In the genomic region with DNA sequence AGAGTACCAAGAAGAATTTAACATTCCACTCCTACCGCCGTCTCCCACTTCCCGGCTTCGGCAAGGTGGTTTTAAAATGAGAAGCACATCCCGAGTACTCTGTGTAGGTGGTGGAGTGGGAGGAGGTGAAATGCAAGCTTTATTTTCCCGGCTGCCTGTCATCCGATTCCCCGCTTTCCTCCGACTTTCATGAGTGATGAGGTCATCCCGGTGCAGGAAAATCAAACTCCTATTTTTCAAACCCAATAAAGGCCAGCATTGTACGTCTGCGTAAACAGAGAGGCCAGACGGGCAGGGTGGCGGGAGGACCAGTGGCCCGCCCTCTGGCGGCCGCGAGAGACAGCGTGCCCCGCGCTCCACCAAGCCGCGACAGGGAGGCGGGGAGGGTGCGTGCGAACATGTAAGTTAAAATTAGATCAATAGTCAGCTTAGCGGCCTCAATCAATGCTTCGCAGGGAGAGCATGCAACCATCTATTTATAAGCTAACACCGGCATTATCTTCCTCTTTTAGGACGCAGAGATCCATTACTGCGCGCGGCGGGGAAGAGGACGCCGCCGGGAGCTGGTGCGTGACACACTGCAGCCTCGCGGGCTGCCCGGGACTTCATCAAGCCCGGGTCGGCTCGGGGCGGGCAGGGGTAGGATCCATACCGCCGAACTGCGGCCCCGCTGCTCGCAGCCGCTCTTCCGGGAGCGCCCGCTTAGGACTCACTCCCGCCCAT, we compare ENCODE assay signal across 8 cellular contexts.
A peak's percentile ranks its signal among the peaks of the same experiment; 100 is the strongest.
DNase-seq lines count a peak whose midpoint lies in the region; ATAC-seq and TF ChIP-seq lines count a peak whose summit lies in the region.

No MANE protein-coding gene starts in this region.

- peak; percentile 90 for TF ChIP-seq CTCF in nephron progenitor cell (IDR thresholded peaks at IDR 0.05)

- peak; percentile 96 for ATAC-seq in GM21529 (IDR thresholded peaks at IDR 0.05; ENCODE audit: unreplicated experiment)

- no peak overlapping the region for H3K27ac Mint-ChIP-seq in nephron progenitor cell
- peak overlapping the region; percentile 64 for H3K27ac Mint-ChIP-seq in stimulated activated naive CD8-positive, alpha-beta T cell treated with anti-CD3 and anti-CD28 coated beads, Interleukin-15, Interleukin-2, amounts not matched to agents 100 ng/mL and 50 ng/mL, for 24 hours

- H3K4me3 Mint-ChIP-seq in nephron progenitor cell, result peak overlapping the region; percentile 89
- peak overlapping the region; percentile 85 for H3K4me3 Mint-ChIP-seq in stimulated activated naive CD8-positive, alpha-beta T cell treated with anti-CD3 and anti-CD28 coated beads, Interleukin-15, Interleukin-2, amounts not matched to agents 100 ng/mL and 50 ng/mL, for 24 hours

- DNase-seq in DMS 273 treated with DMSO at 0.1 percent for 48 hours (lab: John Stamatoyannopoulos, UW), result peak; percentile 52
- peak; percentile 88 for DNase-seq in HuH-7 (ENCODE audit: low spot score)
- peak; percentile 88 for DNase-seq in RKO (ENCODE audit: low spot score)
- peak; percentile 60 for DNase-seq in activated effector memory CD4-positive, alpha-beta T cell treated with Interleukin-2 at 50 U/mL for 16 hours
- peak; percentile 51 for DNase-seq in fibroblast of the conjunctiva (ENCODE audit: low read depth)
- peak; percentile 77 for DNase-seq in nephron progenitor cell

- no peaks in the 10 kb centered on the region for H3K9me3 Mint-ChIP-seq in nephron progenitor cell
- no peaks in the 10 kb centered on the region for H3K9me3 Mint-ChIP-seq in stimulated activated naive CD8-positive, alpha-beta T cell treated with anti-CD3 and anti-CD28 coated beads, Interleukin-15, Interleukin-2, amounts not matched to agents 100 ng/mL and 50 ng/mL, for 24 hours

- H3K36me3 Mint-ChIP-seq in nephron progenitor cell (ENCODE audit: low read depth), result no peaks in the 10 kb centered on the region
- no peaks in the 10 kb centered on the region for H3K36me3 Mint-ChIP-seq in stimulated activated naive CD8-positive, alpha-beta T cell treated with anti-CD3 and anti-CD28 coated beads, Interleukin-15, Interleukin-2, amounts not matched to agents 100 ng/mL and 50 ng/mL, for 24 hours (ENCODE audit: low read depth)

- H3K4me1 Mint-ChIP-seq in nephron progenitor cell, result peaks cover 7% of the 10 kb centered on the region
- H3K4me1 Mint-ChIP-seq in stimulated activated naive CD8-positive, alpha-beta T cell treated with anti-CD3 and anti-CD28 coated beads, Interleukin-15, Interleukin-2, amounts not matched to agents 100 ng/mL and 50 ng/mL, for 24 hours (ENCODE audit: low read depth), result peaks cover 15% of the 10 kb centered on the region

- peaks cover 19% of the 10 kb centered on the region for H3K27me3 Mint-ChIP-seq in nephron progenitor cell (ENCODE audit: low read depth, poor library complexity)
- H3K27me3 Mint-ChIP-seq in stimulated activated naive CD8-positive, alpha-beta T cell treated with anti-CD3 and anti-CD28 coated beads, Interleukin-15, Interleukin-2, amounts not matched to agents 100 ng/mL and 50 ng/mL, for 24 hours, result peaks cover 5% of the 10 kb centered on the region

Comparison
In these comparisons a context has a peak if more than half of its experiments do, and no peak if none do; other contexts are left out.
1. Peak in every context shown above with its lines: DNase-seq and ATAC-seq.